Comparison of ENCODE assay signal across 34 cellular contexts in genomic region chr3:115839246-115839645, GRCh38.
"Had no signal": no experiment of that assay in that cellular context is flagged by ENCODE, and none has a peak within 500 bp of the region (broad histone marks: within the 10 kb centered on the region; RNA-seq: fewer than 3 reads in every experiment).

No MANE protein-coding gene starts in this region.

- H3K36me3 ChIP-seq: MG63 had no signal

- DNase-seq: Karpas-422, Kasumi-1, MG63, MM.1S, MV-4-11, NCI-H1092, NCI-H1092 treated with DMSO at 0.1 percent for 48 hours, NCI-H1105, NCI-H1105 treated with DMSO at 0.1 percent for 48 hours, NCI-H1417, NCI-H1417 treated with DMSO at 0.1 percent for 48 hours, NCI-H1436, NCI-H1436 treated with DMSO at 0.1 percent for 48 hours, NCI-H146, NCI-H1694, NCI-H1694 treated with DMSO at 0.1 percent for 48 hours, NCI-H187, NCI-H187 treated with DMSO at 0.1 percent for 48 hours, NCI-H1930, NCI-H2029, NCI-H2029 treated with DMSO at 0.1 percent for 48 hours, NCI-H2081, NCI-H2081 treated with DMSO at 0.1 percent for 48 hours, NCI-H2107, NCI-H2171, NCI-H2171 treated with DMSO at 0.1 percent for 48 hours, NCI-H2227 treated with DMSO at 0.1 percent for 48 hours, NCI-H226, NCI-H345, NCI-H446, NCI-H446 treated with DMSO at 0.1 percent for 48 hours, NCI-H510A, NCI-H510A treated with DMSO at 0.1 percent for 48 hours, NCI-H524 had no signal

- H3K4me3 ChIP-seq: MG63 had no signal

- H3K27me3 ChIP-seq: MG63 had no signal

- H3K9me3 ChIP-seq: MG63 had no signal
